20 cellular contexts compared by ENCODE assay signal in the genomic region with DNA sequence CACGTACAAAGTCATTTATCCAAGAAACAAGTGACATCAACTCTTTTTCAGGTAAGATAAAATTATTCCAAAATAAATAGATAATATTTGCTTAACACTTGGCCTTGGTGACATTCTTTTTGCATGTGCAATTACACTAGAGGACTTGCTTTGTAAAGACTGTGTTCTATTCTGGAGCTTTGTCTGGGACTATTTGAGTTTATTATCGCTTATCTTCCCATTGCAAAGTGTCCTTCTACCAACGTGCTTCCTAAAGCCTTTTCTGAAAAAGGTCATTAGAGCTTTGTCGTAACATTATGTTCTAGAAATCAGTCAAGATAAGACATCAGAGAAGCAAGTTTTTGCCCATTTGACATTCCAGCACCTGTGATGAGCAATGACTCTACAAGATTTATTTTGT.
"Had no signal": no experiment of that assay in that cellular context is flagged by ENCODE, and none has a peak within 500 bp of the region (broad histone marks: within the 10 kb centered on the region; RNA-seq: fewer than 3 reads in every experiment).

No MANE protein-coding gene starts in this region.

- H3K79me2 ChIP-seq: parathyroid adenoma had no signal

- H3K9me3 Mint-ChIP-seq: activated CD8-positive, alpha-beta T cell treated with anti-CD3 and anti-CD28 coated beads for 36 hours; activated naive CD8-positive, alpha-beta T cell treated with anti-CD3 and anti-CD28 coated beads, Interleukin-2, amount 10 ng/mL, durations not matched to agents 7 days and 5 days; activated T-helper 2 cell treated with anti-CD3 and anti-CD28 coated beads, Interferon-gamma antibody, Interleukin-2, Interleukin-4, amounts not matched to agents 10 μg/mL and 5 μg/mL and 100 μg/mL, durations not matched to agents 14 hours and 24 hours and 36 hours; brain; central memory CD8-positive, alpha-beta T cell; natural killer cell; stimulated activated naive B cell treated with anti-CD40 and anti-IgM and Interleukin-4, amounts not matched to agents 10 μg/mL and 1 μg/mL and 100 μg/mL, for 72 hours had no signal

- H3K4me1 Mint-ChIP-seq: central memory CD8-positive, alpha-beta T cell; natural killer cell had no signal

- ATAC-seq: activated CD8-positive, alpha-beta T cell treated with anti-CD3 and anti-CD28 coated beads for 36 hours; natural killer cell; stimulated activated naive B cell treated with anti-CD40 and anti-IgM and Interleukin-4, amounts not matched to agents 10 μg/mL and 1 μg/mL and 100 μg/mL, for 72 hours had no signal

- H3K27ac Mint-ChIP-seq: activated CD4-positive, alpha-beta T cell treated with anti-CD3 and anti-CD28 coated beads, Interleukin-2, amount 10 ng/mL, durations not matched to agents 24 days and 14 days; activated CD8-positive, alpha-beta T cell treated with anti-CD3 and anti-CD28 coated beads for 36 hours; activated naive CD8-positive, alpha-beta T cell treated with anti-CD3 and anti-CD28 coated beads, Interleukin-2, amount 10 ng/mL, durations not matched to agents 7 days and 5 days; activated T-helper 2 cell treated with anti-CD3 and anti-CD28 coated beads, Interferon-gamma antibody, Interleukin-2, Interleukin-4, amounts not matched to agents 10 μg/mL and 5 μg/mL and 100 μg/mL, durations not matched to agents 14 hours and 24 hours and 36 hours; brain; natural killer cell; stimulated activated naive B cell treated with anti-CD40 and anti-IgM and Interleukin-4, amounts not matched to agents 10 μg/mL and 1 μg/mL and 100 μg/mL, for 72 hours had no signal

- H3K4me3 Mint-ChIP-seq: activated CD4-positive, alpha-beta T cell treated with anti-CD3 and anti-CD28 coated beads, Interleukin-2, amount 10 ng/mL, durations not matched to agents 24 days and 14 days; activated CD8-positive, alpha-beta T cell treated with anti-CD3 and anti-CD28 coated beads for 36 hours; activated naive CD8-positive, alpha-beta T cell treated with anti-CD3 and anti-CD28 coated beads, Interleukin-2, amount 10 ng/mL, durations not matched to agents 7 days and 5 days; brain; central memory CD8-positive, alpha-beta T cell; natural killer cell; stimulated activated naive B cell treated with anti-CD40 and anti-IgM and Interleukin-4, amounts not matched to agents 10 μg/mL and 1 μg/mL and 100 μg/mL, for 72 hours had no signal

- H3K9me3 ChIP-seq: spleen, thyroid gland had no signal

- H3K36me3 ChIP-seq: thyroid gland had no signal

- FAIRE-seq: endometrium, frontal cortex had no signal

- H3K4me1 ChIP-seq: parathyroid adenoma had no signal

- H3K27me3 ChIP-seq: spleen, thyroid gland had no signal

- DNase-seq: activated CD4-positive, alpha-beta T cell treated with anti-CD3 and anti-CD28 coated beads, Interleukin-2, amount 10 ng/mL, durations not matched to agents 24 days and 14 days; activated CD8-positive, alpha-beta T cell treated with anti-CD3 and anti-CD28 coated beads for 36 hours; activated naive CD4-positive, alpha-beta T cell treated with Interleukin-2 at 50 U/mL for 16 hours; activated naive CD8-positive, alpha-beta T cell treated with anti-CD3 and anti-CD28 coated beads, Interleukin-2, amount 10 ng/mL, durations not matched to agents 7 days and 5 days; activated T-cell treated with anti-CD3 and anti-CD28 coated beads, Interleukin-2, amount 50 U/mL, for 1 hour; head of caudate nucleus; natural killer cell; spleen; stimulated activated naive B cell treated with anti-CD40 and anti-IgM and Interleukin-4, amounts not matched to agents 10 μg/mL and 1 μg/mL and 100 μg/mL, for 72 hours; T-helper 1 cell; T-helper 9 cell; thyroid gland had no signal

- H3K9ac ChIP-seq: parathyroid adenoma had no signal

- H2AFZ ChIP-seq: parathyroid adenoma had no signal

- H3K27ac ChIP-seq: coronary artery, parathyroid adenoma, spleen, thyroid gland had no signal

- H3K4me3 ChIP-seq: coronary artery, lung, spleen, thyroid gland had no signal

- H3K27me3 Mint-ChIP-seq: activated CD4-positive, alpha-beta T cell treated with anti-CD3 and anti-CD28 coated beads, Interleukin-2, amount 10 ng/mL, durations not matched to agents 24 days and 14 days; activated CD8-positive, alpha-beta T cell treated with anti-CD3 and anti-CD28 coated beads for 36 hours; activated naive CD8-positive, alpha-beta T cell treated with anti-CD3 and anti-CD28 coated beads, Interleukin-2, amount 10 ng/mL, durations not matched to agents 7 days and 5 days; brain; stimulated activated naive B cell treated with anti-CD40 and anti-IgM and Interleukin-4, amounts not matched to agents 10 μg/mL and 1 μg/mL and 100 μg/mL, for 72 hours had no signal

- H3K36me3 Mint-ChIP-seq: natural killer cell had no signal
